9 cellular contexts compared by ENCODE assay signal in the genomic region with DNA sequence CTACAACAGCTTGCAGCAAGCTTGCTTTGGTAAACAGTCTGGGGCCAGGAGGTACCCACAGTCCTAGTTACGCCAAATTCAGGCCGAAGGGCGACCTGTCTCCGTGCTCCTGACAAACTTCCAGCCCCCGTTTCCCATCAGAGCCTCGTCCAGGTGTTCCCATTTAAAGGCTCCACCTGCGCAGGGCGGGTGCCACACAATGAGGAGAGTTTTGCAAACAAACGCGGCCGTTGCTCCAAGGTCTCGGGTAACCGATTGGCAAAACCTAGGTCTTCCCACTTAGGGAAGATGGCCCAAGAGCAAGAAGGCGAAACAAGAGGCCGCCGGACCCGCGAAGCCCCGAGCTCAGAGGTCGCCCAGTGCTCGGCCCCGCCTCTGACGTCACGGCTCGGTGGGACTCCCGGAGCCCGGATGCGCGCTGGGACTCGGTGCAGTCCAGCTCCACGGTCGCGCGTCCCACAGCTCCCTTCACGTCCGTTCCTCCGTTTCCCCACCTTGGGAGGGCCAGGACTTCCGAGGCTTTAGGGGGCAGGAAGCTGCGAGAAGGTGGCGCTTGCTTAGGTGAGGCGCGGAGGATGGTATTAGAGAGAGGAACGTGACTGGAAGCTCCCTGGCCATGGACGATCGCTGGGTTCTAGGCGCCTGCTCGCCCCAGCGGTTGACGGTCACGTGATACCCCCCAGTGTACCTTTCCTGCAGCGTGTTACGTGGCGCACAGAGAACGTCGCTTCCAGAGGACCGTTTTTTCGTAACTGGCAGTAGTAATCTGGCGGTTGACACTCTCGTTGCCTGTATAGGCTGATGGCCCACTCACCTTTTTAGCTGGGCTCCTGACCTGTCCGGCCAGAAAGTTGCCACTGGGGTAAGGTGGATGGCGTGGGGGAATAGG. TPM values are rescaled to one million over a fixed set of nuclear protein-coding genes. Genes with fewer than 3 reads are reported as not detected.
DNase-seq lines count a peak whose midpoint lies in the region; ATAC-seq and TF ChIP-seq lines count a peak whose summit lies in the region.
"Had no signal": no experiment of that assay in that cellular context is flagged by ENCODE, and none has a peak within 500 bp of the region (broad histone marks: within the 10 kb centered on the region; RNA-seq: fewer than 3 reads in every experiment).

No MANE protein-coding gene starts in this region.

- H3K36me3 Mint-ChIP-seq in activated T-helper 1 cell treated with anti-CD3 and anti-CD28 coated beads, Interleukin-12 subunit alpha, Interleukin-12 subunit beta, Interleukin-2, Interleukin-4 antibody, amounts not matched to agents 30 ng/mL and 10 ng/mL and 1 ng/mL, durations not matched to agents 14 hours and 24 hours and 36 hours (ENCODE audit: low read depth) = no peaks in the 10 kb centered on the region

- H3K4me1 Mint-ChIP-seq in activated T-helper 1 cell treated with anti-CD3 and anti-CD28 coated beads, Interleukin-12 subunit alpha, Interleukin-12 subunit beta, Interleukin-2, Interleukin-4 antibody, amounts not matched to agents 30 ng/mL and 10 ng/mL and 1 ng/mL, durations not matched to agents 14 hours and 24 hours and 36 hours (ENCODE audit: low read depth) = peaks cover 7% of the 10 kb centered on the region

- DNase-seq in EH (ENCODE audit: low read depth) (peak; percentile 27), NCI-H446 treated with DMSO at 0.1 percent for 48 hours (lab: John Stamatoyannopoulos, UW) (peak; percentile 22), foreskin fibroblast (peak in 1 of 2 donors; percentile 49), psoas muscle (peak; percentile 51 to 60), ureter (ENCODE audit: low spot score) (peak; percentile 71), COLO829 (ENCODE audit: low spot score) (no peak)
- peak; percentile 61 for DNase-seq in activated T-helper 1 cell treated with anti-CD3 and anti-CD28 coated beads, Interleukin-12 subunit alpha, Interleukin-12 subunit beta, Interleukin-2, Interleukin-4 antibody, amounts not matched to agents 30 ng/mL and 10 ng/mL and 1 ng/mL, durations not matched to agents 14 hours and 24 hours and 36 hours (ENCODE audit: low spot score)

- TF ChIP-seq CTCF in foreskin fibroblast (IDR thresholded peaks at IDR 0.05; ENCODE audit: low read depth, low read length) (no peak), psoas muscle (IDR thresholded peaks at IDR 0.05) (no peak)

- intact Hi-C loops in activated T-helper 1 cell treated with anti-CD3 and anti-CD28 coated beads, Interleukin-12 subunit alpha, Interleukin-12 subunit beta, Interleukin-2, Interleukin-4 antibody, amounts not matched to agents 30 ng/mL and 10 ng/mL and 1 ng/mL, durations not matched to agents 14 hours and 24 hours and 36 hours (cut with micrococcal nuclease) = loop anchor here (1.0 kb wide), 3 partner anchors 12 to 41 kb away; partner anchors contain the start of gene KDM4C
- intact Hi-C loops in psoas muscle (cut with DNase I) = no loop called here

- peaks cover 4% of the 10 kb centered on the region for H3K27me3 Mint-ChIP-seq in activated T-helper 1 cell treated with anti-CD3 and anti-CD28 coated beads, Interleukin-12 subunit alpha, Interleukin-12 subunit beta, Interleukin-2, Interleukin-4 antibody, amounts not matched to agents 30 ng/mL and 10 ng/mL and 1 ng/mL, durations not matched to agents 14 hours and 24 hours and 36 hours (ENCODE audit: insufficient read depth)

- H3K27ac ChIP-seq in psoas muscle = no peak overlapping the region
- H3K27ac ChIP-seq: SK-N-MC had no signal

- no peaks in the 10 kb centered on the region for H3K9me3 ChIP-seq in psoas muscle

- no peaks in the 10 kb centered on the region for H3K36me3 ChIP-seq in psoas muscle (ENCODE audit: insufficient read depth in 1 of 2, low read depth in 1 of 2)

- H3K27me3 ChIP-seq in psoas muscle (ENCODE audit: insufficient read depth in 3 of 3, low read length in 2 of 3) = peaks cover 0 to 6% (median 5%) of the 10 kb centered on the region in 3 donors

- WGBS in psoas muscle, 3 donors = 23 to 40% (median 29%) methylated on average over 61 of the region's 61 CpGs

- peak overlapping the region; percentile 84 for H3K4me3 Mint-ChIP-seq in activated T-helper 1 cell treated with anti-CD3 and anti-CD28 coated beads, Interleukin-12 subunit alpha, Interleukin-12 subunit beta, Interleukin-2, Interleukin-4 antibody, amounts not matched to agents 30 ng/mL and 10 ng/mL and 1 ng/mL, durations not matched to agents 14 hours and 24 hours and 36 hours

- H3K27ac Mint-ChIP-seq in activated T-helper 1 cell treated with anti-CD3 and anti-CD28 coated beads, Interleukin-12 subunit alpha, Interleukin-12 subunit beta, Interleukin-2, Interleukin-4 antibody, amounts not matched to agents 30 ng/mL and 10 ng/mL and 1 ng/mL, durations not matched to agents 14 hours and 24 hours and 36 hours = peak overlapping the region; percentile 83

- peak; percentile 89 for ATAC-seq in HG02571 (IDR thresholded peaks at IDR 0.05; ENCODE audit: unreplicated experiment)
- ATAC-seq in psoas muscle = peak; percentile 46 to 65 (median 50)

- no peaks in the 10 kb centered on the region for H3K9me3 Mint-ChIP-seq in activated T-helper 1 cell treated with anti-CD3 and anti-CD28 coated beads, Interleukin-12 subunit alpha, Interleukin-12 subunit beta, Interleukin-2, Interleukin-4 antibody, amounts not matched to agents 30 ng/mL and 10 ng/mL and 1 ng/mL, durations not matched to agents 14 hours and 24 hours and 36 hours

- H3K4me3 ChIP-seq in foreskin fibroblast (ENCODE audit: low read depth in 1 of 2, low read length in 2 of 2) = peak overlapping the region; percentile 44 to 52
- peak overlapping the region; percentile 65 for H3K4me3 ChIP-seq in psoas muscle
- H3K4me3 ChIP-seq: SK-N-MC had no signal

- no peaks in the 10 kb centered on the region for H3K4me1 ChIP-seq in psoas muscle

RNA-seq across cellular contexts. Expression of gene KDM4C, which starts 41.8 kb away (rescaled TPM):
- 35.9 and 41.4 TPM in 2 replicates for total RNA-seq in activated T-helper 1 cell treated with anti-CD3 and anti-CD28 coated beads, Interleukin-12 subunit alpha, Interleukin-12 subunit beta, Interleukin-2, Interleukin-4 antibody, amounts not matched to agents 30 ng/mL and 10 ng/mL and 1 ng/mL, durations not matched to agents 14 hours and 24 hours and 36 hours
- 10 to 100 TPM; 10.1 to 13.0 (median 12.1) TPM for total RNA-seq in psoas muscle
- polyA plus RNA-seq in psoas muscle = 1 to 10 TPM; 2.7 to 5.9 (median 3.7) TPM
- 76.8 TPM for total RNA-seq in ureter
